In genomic region chr7:6246257-6246917, GRCh38 we compare ENCODE assay signal across 24 cellular contexts. TPM values are rescaled to one million over a fixed set of nuclear protein-coding genes. Genes with fewer than 3 reads are reported as not detected.
DNase-seq lines count a peak whose midpoint lies in the region; FAIRE-seq and TF ChIP-seq lines count a peak whose summit lies in the region.
"Had no signal": no experiment of that assay in that cellular context is flagged by ENCODE, and none has a peak within 500 bp of the region (broad histone marks: within the 10 kb centered on the region; RNA-seq: fewer than 3 reads in every experiment).

No MANE protein-coding gene starts in this region.

- no peaks in the 10 kb centered on the region for H3K27me3 ChIP-seq in SJSA1 (replicated peaks)

- no peaks in the 10 kb centered on the region for H3K36me3 ChIP-seq in SJSA1

- peak overlapping the region; percentile 76 for H3K27ac ChIP-seq in SJSA1
- H3K27ac ChIP-seq: KMS-11 had no signal

- H3K9me3 Mint-ChIP-seq in nephron: no peaks in the 10 kb centered on the region
- H3K9me3 Mint-ChIP-seq: activated CD4-positive, alpha-beta T cell treated with anti-CD3 and anti-CD28 coated beads, Interleukin-2, amount 10 ng/mL, durations not matched to agents 7 days and 5 days; CD8-positive, alpha-beta memory T cell; neural crest cell had no signal

- TF ChIP-seq CTCF in nephron (IDR thresholded peaks at IDR 0.05; ENCODE audit: unreplicated experiment in 3 of 3): no peak

- H3K36me3 Mint-ChIP-seq in nephron (ENCODE audit: low read depth): no peaks in the 10 kb centered on the region
- H3K36me3 Mint-ChIP-seq: CD8-positive, alpha-beta memory T cell had no signal

- H3K27ac Mint-ChIP-seq in nephron: peak overlapping the region; percentile 41 to 57 (median 47)
- H3K27ac Mint-ChIP-seq: activated CD4-positive, alpha-beta T cell treated with anti-CD3 and anti-CD28 coated beads, Interleukin-2, amount 10 ng/mL, durations not matched to agents 7 days and 5 days had no signal

- no peak overlapping the region for H3K4me3 Mint-ChIP-seq in nephron
- H3K4me3 Mint-ChIP-seq: activated CD4-positive, alpha-beta T cell treated with anti-CD3 and anti-CD28 coated beads, Interleukin-2, amount 10 ng/mL, durations not matched to agents 7 days and 5 days; neural crest cell had no signal

- H3K4me1 ChIP-seq in SJSA1 (replicated peaks): peaks cover 71% of the 10 kb centered on the region

- H3K4me1 Mint-ChIP-seq in nephron: peaks cover 52% of the 10 kb centered on the region

- DNase-seq in Caki2 (ENCODE audit: low read depth) (peak; percentile 11), SJSA1 (ENCODE audit: low read depth in 1 of 2, low spot score in 2 of 2) (peak in 1 of 2 experiments; percentile 88), dermis microvascular lymphatic vessel endothelial cell (ENCODE audit: low read depth in 2 of 2) (peak; percentile 53 to 58), H54 (ENCODE audit: insufficient read length, low spot score) (no peak), SIG-M5 treated with dmso at 0.1 percent for 504 hours (lab: John Stamatoyannopoulos, UW; ENCODE audit: unreplicated experiment) (no peak), NCI-H2081 treated with DMSO at 0.1 percent for 48 hours (lab: John Stamatoyannopoulos, UW) (no peak), putamen (ENCODE audit: low spot score) (no peak)
- DNase-seq: activated CD4-positive, alpha-beta T cell treated with anti-CD3 and anti-CD28 coated beads, Interleukin-2, amount 10 ng/mL, durations not matched to agents 7 days and 5 days; activated CD8-positive, alpha-beta memory T cell treated with anti-CD3 and anti-CD28 coated beads, Interleukin-2, amount 50 U/mL, for 48 hours; activated gamma-delta T cell; CD8-positive, alpha-beta memory T cell; DMS79; hippocampal formation; midbrain; NCI-H1105; NCI-H2171; NCI-H69; stimulated activated CD8-positive, alpha-beta memory T cell treated with anti-CD3 and anti-CD28 coated beads, Interleukin-4, amount 100 ng/mL, for 48 hours; substantia nigra; T-helper 1 cell had no signal

- no peaks in the 10 kb centered on the region for H3K27me3 Mint-ChIP-seq in nephron (ENCODE audit: low read depth)

- no peak overlapping the region for H3K4me3 ChIP-seq in SJSA1

- H3K9me3 ChIP-seq in SJSA1 (replicated peaks): no peaks in the 10 kb centered on the region

- no peak for TF ChIP-seq POLR2A in H54 (IDR thresholded peaks at IDR 0.05; ENCODE audit: low read depth, low read length)

- FAIRE-seq in H54 (lab: Jason Lieb, UNC): no peak
- FAIRE-seq: endometrium had no signal

- in situ Hi-C loops in Caki2 (cut with HindIII; ENCODE audit: low pct_unique_long_range_greater_than_20kb, low sequenced_read_pairs): no loop called here

RNA-seq across cellular contexts. Expression of gene CYTH3, which starts 26.0 kb away (rescaled TPM):
- 7.0 and 18.9 TPM in 2 replicates for total RNA-seq in Caki2 (2014; rRNA removed; shearing (Covaris generic); ENCODE audit: low replicate concordance)
- 38.6 and 47.8 TPM in 2 replicates for total RNA-seq in SJSA1 (2014; rRNA removed; shearing (Covaris generic))
- 11.6 and 17.3 TPM in 2 replicates for total RNA-seq in dermis microvascular lymphatic vessel endothelial cell

Comparison
In these comparisons a context has a peak if more than half of its experiments do, and no peak if none do; other contexts are left out.
1. DNase-seq: peak in Caki2 (single experiment) and dermis microvascular lymphatic vessel endothelial cell (2 of 2); none in H54 (single experiment), SIG-M5 treated with dmso at 0.1 percent for 504 hours (single experiment), NCI-H2081 treated with DMSO at 0.1 percent for 48 hours (single experiment) and putamen (single experiment).